26 cellular contexts compared by ENCODE assay signal in the genomic region with DNA sequence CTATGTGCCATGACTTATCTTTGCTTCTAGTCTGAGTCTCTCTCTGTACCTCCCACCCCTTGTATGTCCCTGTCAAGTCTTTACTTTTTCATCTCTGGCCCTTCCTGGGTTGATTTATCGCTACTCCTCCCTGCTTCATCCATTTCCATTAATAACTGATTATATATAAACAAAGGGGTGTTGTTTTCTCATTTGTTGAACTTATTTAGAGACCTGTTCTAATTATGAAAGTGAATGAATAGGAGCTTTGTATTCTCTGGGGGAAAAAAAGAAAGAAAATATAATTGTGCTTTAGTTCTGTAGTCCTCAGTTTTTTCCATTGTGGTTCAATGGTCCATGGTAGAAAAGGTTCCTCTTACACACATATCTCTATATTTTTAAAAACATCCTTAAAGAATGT.
DNase-seq lines count a peak whose midpoint lies in the region; ATAC-seq, FAIRE-seq and TF ChIP-seq lines count a peak whose summit lies in the region.
"Had no signal": no experiment of that assay in that cellular context is flagged by ENCODE, and none has a peak within 500 bp of the region (broad histone marks: within the 10 kb centered on the region; RNA-seq: fewer than 3 reads in every experiment).

No MANE protein-coding gene starts in this region.

- H3K9me3 Mint-ChIP-seq in nephron progenitor cell = no peaks in the 10 kb centered on the region
- H3K9me3 Mint-ChIP-seq: CD4-positive, alpha-beta T cell; GM23338; H9 had no signal

- TF ChIP-seq CTCF in OCI-LY3 (IDR thresholded peaks at IDR 0.05; ENCODE audit: low read depth, low read length) (no peak), nephron progenitor cell (IDR thresholded peaks at IDR 0.05) (no peak), uterus (IDR thresholded peaks at IDR 0.05) (no peak)

- no peak for TF ChIP-seq POLR2A in uterus (IDR thresholded peaks at IDR 0.05)

- H3K36me3 Mint-ChIP-seq in nephron progenitor cell (ENCODE audit: low read depth) = no peaks in the 10 kb centered on the region
- H3K36me3 Mint-ChIP-seq: CD14-positive monocyte; CD8-positive, alpha-beta memory T cell had no signal

- DNase-seq in foreskin melanocyte = peak; percentile 78
- DNase-seq in nephron progenitor cell = no peak
- no peak for DNase-seq in uterus
- no peak for DNase-seq in urothelium cell line (ENCODE audit: low spot score)
- no peak for DNase-seq in HAP-1 (ENCODE audit: low spot score in 2 of 2)
- DNase-seq: 8988T; ACHN; AML-193; BE2C; Calu3; CD4-positive, alpha-beta T cell; CD8-positive, alpha-beta memory T cell; COR-L47; DMS53; DMS79 treated with DMSO at 0.1 percent for 48 hours; GF-D8; H9; HFFc6 had no signal

- H3K9me3 ChIP-seq in OCI-LY3 (ENCODE audit: insufficient read depth, low read length) (no peaks in the 10 kb centered on the region), uterus (no peaks in the 10 kb centered on the region), HAP-1 (no peaks in the 10 kb centered on the region)
- H3K9me3 ChIP-seq: A549; BE2C; BLaER1 treated with 17β-estradiol and CSF1 and Interleukin-3, amounts not matched to agents 10 nM and 100 nM had no signal

- H3K27ac ChIP-seq in OCI-LY3 (ENCODE audit: low read length) = no peak overlapping the region
- no peak overlapping the region for H3K27ac ChIP-seq in uterus
- H3K27ac ChIP-seq: A549; BLaER1 treated with 17β-estradiol and CSF1 and Interleukin-3, amounts not matched to agents 10 nM and 100 nM had no signal

- H3K79me2 ChIP-seq in OCI-LY3 (ENCODE audit: low read length) = no peaks in the 10 kb centered on the region

- ATAC-seq in HG03571 (IDR thresholded peaks at IDR 0.05; ENCODE audit: unreplicated experiment) = no peak
- ATAC-seq: A549, GM23338 had no signal

- no peak overlapping the region for H3K27ac Mint-ChIP-seq in nephron progenitor cell
- H3K27ac Mint-ChIP-seq: CD14-positive monocyte; CD4-positive, alpha-beta T cell; CD8-positive, alpha-beta memory T cell; GM23338; H9; HFFc6 had no signal

- peaks cover 12% of the 10 kb centered on the region for H3K4me1 ChIP-seq in OCI-LY3 (ENCODE audit: low read length)
- no peaks in the 10 kb centered on the region for H3K4me1 ChIP-seq in uterus
- no peaks in the 10 kb centered on the region for H3K4me1 ChIP-seq in HAP-1
- H3K4me1 ChIP-seq: A549; BE2C; BLaER1 treated with 17β-estradiol and CSF1 and Interleukin-3, amounts not matched to agents 10 nM and 100 nM had no signal

- H3K27me3 Mint-ChIP-seq in nephron progenitor cell (ENCODE audit: low read depth, poor library complexity) = peaks cover 13% of the 10 kb centered on the region
- H3K27me3 Mint-ChIP-seq: CD4-positive, alpha-beta T cell; CD8-positive, alpha-beta memory T cell had no signal

- intact Hi-C loops in uterus (cut with DNase I; ENCODE audit: low total_unique reads) = no loop called here

- H3K4me3 Mint-ChIP-seq in nephron progenitor cell = peak overlapping the region; percentile 1
- H3K4me3 Mint-ChIP-seq: CD14-positive monocyte; CD4-positive, alpha-beta T cell; CD8-positive, alpha-beta memory T cell; GM23338; H9; HFFc6 had no signal

- H3K4me2 ChIP-seq in OCI-LY3 (ENCODE audit: low read length) = peak overlapping the region; percentile 26
- H3K4me2 ChIP-seq: A549; BLaER1 treated with 17β-estradiol and CSF1 and Interleukin-3, amounts not matched to agents 10 nM and 100 nM; GM23338 had no signal

- no peak for FAIRE-seq in urothelium cell line (lab: Jason Lieb, UNC)
- FAIRE-seq: A549, GM12891, GM18507 had no signal

- H3K36me3 ChIP-seq in OCI-LY3 (replicated peaks; ENCODE audit: low read depth, low read length) (no peaks in the 10 kb centered on the region), uterus (no peaks in the 10 kb centered on the region), HAP-1 (replicated peaks) (no peaks in the 10 kb centered on the region)
- H3K36me3 ChIP-seq: BE2C; BLaER1 treated with 17β-estradiol and CSF1 and Interleukin-3, amounts not matched to agents 10 nM and 100 nM had no signal

- no peak overlapping the region for H3K9ac ChIP-seq in OCI-LY3 (ENCODE audit: low read length)
- H3K9ac ChIP-seq: BLaER1 treated with 17β-estradiol and CSF1 and Interleukin-3, amounts not matched to agents 10 nM and 100 nM had no signal

- peaks cover 30% of the 10 kb centered on the region for H3K4me1 Mint-ChIP-seq in nephron progenitor cell
- H3K4me1 Mint-ChIP-seq: CD14-positive monocyte; CD8-positive, alpha-beta memory T cell; GM23338; H9 had no signal

- H3K27me3 ChIP-seq in OCI-LY3 (ENCODE audit: low read depth, low read length) (peaks cover 53% of the 10 kb centered on the region), uterus (no peaks in the 10 kb centered on the region), HAP-1 (ENCODE audit: low read depth) (no peaks in the 10 kb centered on the region)
- H3K27me3 ChIP-seq: BE2C; BLaER1 treated with 17β-estradiol and CSF1 and Interleukin-3, amounts not matched to agents 10 nM and 100 nM had no signal

- no peaks in the 10 kb centered on the region for H4K20me1 ChIP-seq in OCI-LY3 (ENCODE audit: insufficient read depth, low read length)
- H4K20me1 ChIP-seq: BLaER1 treated with 17β-estradiol and CSF1 and Interleukin-3, amounts not matched to agents 10 nM and 100 nM had no signal

- H3K4me3 ChIP-seq in OCI-LY3 (ENCODE audit: low read length) = no peak overlapping the region
- H3K4me3 ChIP-seq in uterus = no peak overlapping the region
- H3K4me3 ChIP-seq in HAP-1 = no peak overlapping the region
- H3K4me3 ChIP-seq: A549; BLaER1 treated with 17β-estradiol and CSF1 and Interleukin-3, amounts not matched to agents 10 nM and 100 nM; GM23338 had no signal

- in situ Hi-C loops in HAP-1 (cut with MboI; ENCODE audit: low sequenced_read_pairs) = no loop called here

- no peak overlapping the region for H2AFZ ChIP-seq in OCI-LY3 (ENCODE audit: low read depth, low read length)
- H2AFZ ChIP-seq: GM23338 had no signal
